Comparison of ENCODE assay signal across 2 cellular contexts in the genomic region with DNA sequence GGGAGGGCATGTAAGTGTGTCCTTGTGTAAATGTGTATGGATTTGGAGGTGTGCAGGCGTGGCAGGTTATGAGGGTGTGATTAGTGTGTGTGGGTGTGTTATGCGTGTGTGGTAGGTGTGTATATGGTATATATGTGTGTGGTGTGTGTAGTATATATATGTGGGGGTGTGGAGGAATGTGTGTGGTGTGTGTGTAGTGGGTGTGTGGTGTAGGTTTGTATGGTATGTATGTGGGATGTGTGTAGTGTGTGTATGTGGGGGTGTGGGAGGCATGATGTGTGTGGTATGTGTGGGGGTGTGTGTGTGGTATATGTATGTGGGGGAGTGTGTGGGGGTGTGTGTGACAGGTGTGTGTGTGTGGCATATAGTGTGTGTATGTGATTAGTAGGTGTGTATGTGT.
TF ChIP-seq lines count a peak whose summit lies in the region.

No MANE protein-coding gene starts in this region.

TF ChIP-seq in GM12891, 5 proteins besides CTCF, POLR2A, EP300 and RAD21:
- TF ChIP-seq POLR2AphosphoS5 (IDR thresholded peaks at IDR 0.05; ENCODE audit: low read depth, low read length): no peak
- TF ChIP-seq SPI1 (IDR thresholded peaks at IDR 0.05; ENCODE audit: low read depth, low read length): no peak
- no peak for TF ChIP-seq PAX5 (IDR thresholded peaks at IDR 0.05; ENCODE audit: insufficient read depth, low read length, severe bottlenecking)
- no peak for TF ChIP-seq TAF1 (IDR thresholded peaks at IDR 0.05; ENCODE audit: low read depth, low read length)
- no peak for TF ChIP-seq POU2F2 (IDR thresholded peaks at IDR 0.05; ENCODE audit: low read depth, low read length)

TF ChIP-seq in IMR-90, 13 proteins besides CTCF, POLR2A, EP300 and RAD21:
- TF ChIP-seq MAZ (IDR thresholded peaks at IDR 0.05; ENCODE audit: borderline replicate concordance, low read depth, low read length): no peak
- TF ChIP-seq RCOR1 (IDR thresholded peaks at IDR 0.05; ENCODE audit: insufficient replicate concordance, low read length): no peak
- no peak for TF ChIP-seq CEBPB (IDR thresholded peaks at IDR 0.05; ENCODE audit: low read depth, low read length)
- no peak for TF ChIP-seq MXI1 (IDR thresholded peaks at IDR 0.05; ENCODE audit: borderline replicate concordance, low read depth, low read length)
- TF ChIP-seq SMC3 (IDR thresholded peaks at IDR 0.05; ENCODE audit: low read depth, low read length): no peak
- no peak for TF ChIP-seq MAFK (IDR thresholded peaks at IDR 0.05; ENCODE audit: low read depth, low read length)
- no peak for TF ChIP-seq RFX5 (IDR thresholded peaks at IDR 0.05; ENCODE audit: low read depth, low read length)
